In genomic region chr18:54679318-54680149, GRCh38 we compare ENCODE assay signal across 8 cellular contexts.
A peak's percentile ranks its signal among the peaks of the same experiment; 100 is the strongest.
DNase-seq lines count a peak whose midpoint lies in the region; ATAC-seq, FAIRE-seq and TF ChIP-seq lines count a peak whose summit lies in the region.

No MANE protein-coding gene starts in this region.

- no peak for TF ChIP-seq POLR2A in GM12892 (IDR thresholded peaks at IDR 0.05; ENCODE audit: low read depth, low read length)

- H3K4me1 ChIP-seq in Karpas-422 (ENCODE audit: low read length): no peaks in the 10 kb centered on the region
- no peaks in the 10 kb centered on the region for H3K4me1 ChIP-seq in osteoblast (ENCODE audit: insufficient read depth, low read length)

- no peaks in the 10 kb centered on the region for H3K9me2 ChIP-seq in Karpas-422 (replicated peaks; ENCODE audit: insufficient read depth, low read length)

- no peak overlapping the region for H3K4me3 ChIP-seq in Karpas-422 (ENCODE audit: low read length)
- no peak overlapping the region for H3K4me3 ChIP-seq in osteoblast (ENCODE audit: insufficient read depth, low read length)

- no peaks in the 10 kb centered on the region for H3K27me3 ChIP-seq in Karpas-422 (ENCODE audit: low read length)
- no peaks in the 10 kb centered on the region for H3K27me3 ChIP-seq in osteoblast (ENCODE audit: insufficient read depth, low read length)

- TF ChIP-seq CTCF in osteoblast (IDR thresholded peaks at IDR 0.05; ENCODE audit: extremely low read depth, low read depth, low read length): peak; percentile 69

- H3K27ac ChIP-seq in Karpas-422 (ENCODE audit: low read length) (no peak overlapping the region), osteoblast (ENCODE audit: low read depth, low read length) (no peak overlapping the region)

- H2AFZ ChIP-seq in Karpas-422 (ENCODE audit: low read length) (no peak overlapping the region), osteoblast (ENCODE audit: low read length) (no peak overlapping the region)

- H4K20me1 ChIP-seq in Karpas-422 (ENCODE audit: insufficient read depth, low read depth, low read length): no peaks in the 10 kb centered on the region
- no peaks in the 10 kb centered on the region for H4K20me1 ChIP-seq in osteoblast (ENCODE audit: insufficient read depth, low read length)

- H3K4me2 ChIP-seq in Karpas-422 (ENCODE audit: low read depth, low read length, poor library complexity, severe bottlenecking) (no peak overlapping the region), osteoblast (ENCODE audit: insufficient read depth, low read length) (no peak overlapping the region)

- H3K9me3 ChIP-seq in Karpas-422 (ENCODE audit: low read length): no peaks in the 10 kb centered on the region
- no peaks in the 10 kb centered on the region for H3K9me3 ChIP-seq in osteoblast (ENCODE audit: low read depth, low read length)

- no peak for ATAC-seq in HG03139 (IDR thresholded peaks at IDR 0.05; ENCODE audit: unreplicated experiment)
- ATAC-seq in GM21737 (IDR thresholded peaks at IDR 0.05; ENCODE audit: unreplicated experiment): no peak

- no peaks in the 10 kb centered on the region for H3K36me3 ChIP-seq in Karpas-422 (ENCODE audit: insufficient read depth, low read length)
- no peaks in the 10 kb centered on the region for H3K36me3 ChIP-seq in osteoblast (ENCODE audit: insufficient read depth, low read length)

- FAIRE-seq in GM12892 (lab: Jason Lieb, UNC): peak; percentile 40

- DNase-seq in ACHN: peak; percentile 72
- no peak for DNase-seq in GM12892 (ENCODE audit: insufficient read length)
- DNase-seq in Karpas-422: peak; percentile 77
- peak; percentile 26 to 32 for DNase-seq in SHP77 (lab: John Stamatoyannopoulos, UW)
- DNase-seq in fibroblast of gingiva (ENCODE audit: low read depth): peak; percentile 77
- peak; percentile 90 for DNase-seq in osteoblast (ENCODE audit: insufficient read length, low spot score, missing footprints)

- in situ Hi-C loops in ACHN (cut with HindIII; ENCODE audit: low pct_ligation_motif_present, low pct_unique_long_range_greater_than_20kb, low sequenced_read_pairs): no loop called here

- no peak overlapping the region for H3K9ac ChIP-seq in Karpas-422 (ENCODE audit: low read length)

- H3K79me2 ChIP-seq in Karpas-422 (ENCODE audit: low read length): no peaks in the 10 kb centered on the region
- H3K79me2 ChIP-seq in osteoblast (ENCODE audit: insufficient read depth, low read length): no peaks in the 10 kb centered on the region
